ENCODE assay signal across 13 cellular contexts in genomic region chr7:66626236-66626957, GRCh38. TPM values are rescaled to one million over a fixed set of nuclear protein-coding genes. Genes with fewer than 3 reads are reported as not detected.
DNase-seq lines count a peak whose midpoint lies in the region; ATAC-seq and TF ChIP-seq lines count a peak whose summit lies in the region.
"Had no signal": no experiment of that assay in that cellular context is flagged by ENCODE, and none has a peak within 500 bp of the region (broad histone marks: within the 10 kb centered on the region; RNA-seq: fewer than 3 reads in every experiment).

No MANE protein-coding gene starts in this region.

- CTCF ChIA-PET in CD4-positive, alpha-beta T cell (lab: Charles Lee): no interaction called here

- no peak overlapping the region for H4K91ac ChIP-seq in trophoblast cell (ENCODE audit: low read depth, low read length)

- no peak overlapping the region for H3K4ac ChIP-seq in trophoblast cell (ENCODE audit: low read depth, low read length)

- TF ChIP-seq CTCF in CD4-positive, alpha-beta T cell (IDR thresholded peaks at IDR 0.05): no peak
- no peak for TF ChIP-seq CTCF in fibroblast of lung (conservative IDR thresholded peaks at IDR 0.05 in 1 of 2, IDR thresholded peaks at IDR 0.05 in 1 of 2; ENCODE audit: low read depth in 1 of 2, low read length in 2 of 2)

- POLR2A ChIA-PET in CD4-positive, alpha-beta T cell (lab: Charles Lee): interaction anchor here (0.8 to 1.5 kb wide), 2 partner anchors 114 to 219 kb away, joined by 3 to 4 read pairs; partner anchors contain the start of gene RABGEF1

- H3K36me3 Mint-ChIP-seq in CD4-positive, alpha-beta T cell (ENCODE audit: low read depth): peaks cover under 1% of the 10 kb centered on the region

- peaks cover 7% of the 10 kb centered on the region for H3K4me1 ChIP-seq in fibroblast of lung (ENCODE audit: control insufficient read depth, extremely low read depth, insufficient read depth, low read length)
- peaks cover 3 to 11% of the 10 kb centered on the region in 2 experiments for H3K4me1 ChIP-seq in trophoblast cell (ENCODE audit: control insufficient read depth in 1 of 2, insufficient read depth in 2 of 2, low read length in 2 of 2)

- no peak overlapping the region for H3K4me2 ChIP-seq in fibroblast of lung (ENCODE audit: extremely low read depth, insufficient read depth, low read length)
- H3K4me2 ChIP-seq in trophoblast cell (ENCODE audit: low read length): no peak overlapping the region

- H3K36me3 ChIP-seq in fibroblast of lung (ENCODE audit: control insufficient read depth, insufficient read depth, low read length): no peaks in the 10 kb centered on the region
- no peaks in the 10 kb centered on the region for H3K36me3 ChIP-seq in trophoblast cell (ENCODE audit: control insufficient read depth in 1 of 2, insufficient read depth in 2 of 2, low read length in 2 of 2)
- H3K36me3 ChIP-seq: cardiac muscle cell had no signal

- no peak overlapping the region for H3K27ac ChIP-seq in CD4-positive, alpha-beta T cell (ENCODE audit: low read depth, low read length)
- peak overlapping the region; percentile 76 for H3K27ac ChIP-seq in fibroblast of lung (ENCODE audit: insufficient read depth, low read length)
- no peak overlapping the region for H3K27ac ChIP-seq in trophoblast cell (ENCODE audit: low read depth, low read length)
- H3K27ac ChIP-seq: cardiac muscle cell had no signal

- no peak for DNase-seq in CD4-positive, alpha-beta T cell
- peak; percentile 54 for DNase-seq in LHCN-M2 (ENCODE audit: low read depth)
- peak in 1 of 2 donors; percentile 27 for DNase-seq in fibroblast of lung (ENCODE audit: low read depth in 2 of 2)
- DNase-seq in trophoblast cell: peak; percentile 89 to 94
- no peak for DNase-seq in ureter (ENCODE audit: low spot score)
- DNase-seq in stimulated activated CD4-positive, alpha-beta T cell treated with anti-CD3 and anti-CD28 coated beads, Interleukin-4, amount 100 ng/mL, for 24 hours: no peak
- DNase-seq in DMS79 treated with DMSO at 0.1 percent for 48 hours (lab: John Stamatoyannopoulos, UW): no peak
- DNase-seq: activated CD4-positive, alpha-beta T cell treated with anti-CD3 and anti-CD28 coated beads for 36 hours; activated T-cell treated with anti-CD3 and anti-CD28 coated beads, Interleukin-2, amount 50 U/mL, for 48 hours; T-helper 1 cell had no signal

- ATAC-seq in CD4-positive, alpha-beta T cell (ENCODE audit: poor library complexity): no peak
- ATAC-seq in GM19397 (IDR thresholded peaks at IDR 0.05; ENCODE audit: unreplicated experiment): no peak
- ATAC-seq: activated CD4-positive, alpha-beta T cell treated with anti-CD3 and anti-CD28 coated beads for 36 hours; sciatic nerve had no signal

- no peak overlapping the region for H3K23ac ChIP-seq in trophoblast cell (ENCODE audit: low read length)

- no peak overlapping the region for H4K8ac ChIP-seq in trophoblast cell (ENCODE audit: low read depth, low read length)

- H3K14ac ChIP-seq in trophoblast cell (ENCODE audit: low read length): no peak overlapping the region

- H3K27me3 Mint-ChIP-seq in CD4-positive, alpha-beta T cell: no peaks in the 10 kb centered on the region

- H4K12ac ChIP-seq in trophoblast cell (ENCODE audit: low read depth, low read length): no peak overlapping the region

- H3K4me3 ChIP-seq in fibroblast of lung (replicated peaks in 1 of 4; ENCODE audit: control extremely low read depth in 1 of 4, insufficient read depth in 1 of 4, low read depth in 3 of 4, low read length in 4 of 4): no peak overlapping the region
- H3K4me3 ChIP-seq in trophoblast cell (ENCODE audit: low read depth, low read length): no peak overlapping the region
- H3K4me3 ChIP-seq: cardiac muscle cell had no signal

- H3K27ac Mint-ChIP-seq in CD4-positive, alpha-beta T cell: peak overlapping the region; percentile 91

- peaks cover 6% of the 10 kb centered on the region for H3K79me1 ChIP-seq in trophoblast cell (ENCODE audit: low read length)

- intact Hi-C loops in CD4-positive, alpha-beta T cell (cut with DNase I, micrococcal nuclease): loop anchor here (5.0 to 10.0 kb wide), 2 partner anchors 52 to 291 kb away; no protein-coding TSS in a partner anchor

- no peak overlapping the region for H3K9ac ChIP-seq in fibroblast of lung (ENCODE audit: insufficient read depth, low read length)
- no peak overlapping the region for H3K9ac ChIP-seq in trophoblast cell (ENCODE audit: low read length)

- peak overlapping the region; percentile 87 for H3K4me3 Mint-ChIP-seq in CD4-positive, alpha-beta T cell

- no peaks in the 10 kb centered on the region for H3K9me3 ChIP-seq in CD4-positive, alpha-beta T cell (ENCODE audit: control insufficient read depth, low read length)
- H3K9me3 ChIP-seq in fibroblast of lung (ENCODE audit: control insufficient read depth, insufficient read depth, low read depth, low read length) (no peaks in the 10 kb centered on the region), trophoblast cell (ENCODE audit: insufficient read depth, low read depth, low read length) (no peaks in the 10 kb centered on the region)

- H2AFZ ChIP-seq in fibroblast of lung (ENCODE audit: low read length): no peak overlapping the region
- H2AFZ ChIP-seq in trophoblast cell (ENCODE audit: insufficient read depth, low read length, poor library complexity): no peak overlapping the region

- peaks cover 28% of the 10 kb centered on the region for H3K4me1 Mint-ChIP-seq in CD4-positive, alpha-beta T cell (ENCODE audit: low read depth)

- H3K27me3 ChIP-seq in CD4-positive, alpha-beta T cell (ENCODE audit: control insufficient read depth, insufficient read depth, low read length): no peaks in the 10 kb centered on the region
- H3K27me3 ChIP-seq in fibroblast of lung (ENCODE audit: control insufficient read depth, insufficient read depth, low read length): no peaks in the 10 kb centered on the region
- H3K27me3 ChIP-seq in trophoblast cell (ENCODE audit: insufficient read depth, low read length): no peaks in the 10 kb centered on the region
- H3K27me3 ChIP-seq: cardiac muscle cell had no signal

- H3K9me3 Mint-ChIP-seq in CD4-positive, alpha-beta T cell: no peaks in the 10 kb centered on the region

- no peak overlapping the region for H2AK5ac ChIP-seq in trophoblast cell (ENCODE audit: low read length)

- no peak overlapping the region for H3K18ac ChIP-seq in trophoblast cell (ENCODE audit: low read length)

- H4K20me1 ChIP-seq in fibroblast of lung (ENCODE audit: control insufficient read depth, extremely low read depth, insufficient read depth, low read length): no peaks in the 10 kb centered on the region

- no peak overlapping the region for H2BK5ac ChIP-seq in trophoblast cell (ENCODE audit: low read depth, low read length, poor library complexity)

- no CpG with 5 or more reads among the region's 4 CpGs for WGBS in trophoblast cell (ENCODE audit: extremely low coverage, insufficient coverage, insufficient read length)

- no peak overlapping the region for H2BK12ac ChIP-seq in trophoblast cell (ENCODE audit: low read length)

- H3K79me2 ChIP-seq in fibroblast of lung (ENCODE audit: control insufficient read depth, insufficient read depth, low read length): peaks cover 14% of the 10 kb centered on the region
- peaks cover 3% of the 10 kb centered on the region for H3K79me2 ChIP-seq in trophoblast cell (ENCODE audit: control insufficient read depth, insufficient read depth, low read length, poor library complexity)

- H2BK120ac ChIP-seq in trophoblast cell (ENCODE audit: insufficient read depth, low read length, poor library complexity): no peak overlapping the region

RNA-seq across cellular contexts. Expression of gene KCTD7, which starts 2.3 kb away (rescaled TPM):
- 10 to 100 TPM; 15.2 TPM for total RNA-seq in CD4-positive, alpha-beta T cell
- total RNA-seq in LHCN-M2 (2014; rRNA removed) (9.1 and 11.3 TPM in 2 replicates), fibroblast of lung (7.4 and 15.2 TPM in 2 replicates), ureter (13.4 TPM)
- polyA plus RNA-seq in LHCN-M2 (2012): 10.4 TPM
- 10.4 and 17.4 TPM in 2 replicates for polyA plus RNA-seq in fibroblast of lung
- polyA plus RNA-seq in fibroblast of lung (2012): 5.3 and 10.6 TPM in 2 replicates
- 24.6 and 36.0 TPM in 2 replicates for polyA minus RNA-seq in fibroblast of lung (ENCODE audit: low replicate concordance)
- 4.7 and 5.1 TPM in 2 replicates for polyA plus RNA-seq in trophoblast cell (2013)

Comparison
In these comparisons a context has a peak if more than half of its experiments do, and no peak if none do; other contexts are left out.
1. DNase-seq: peak in LHCN-M2 (single experiment) and trophoblast cell (2 of 2); none in CD4-positive, alpha-beta T cell (0 of 10), ureter (single experiment), stimulated activated CD4-positive, alpha-beta T cell treated with anti-CD3 and anti-CD28 coated beads, Interleukin-4, amount 100 ng/mL, for 24 hours (single experiment) and DMS79 treated with DMSO at 0.1 percent for 48 hours (single experiment).